ENCODE assay signal across 8 cellular contexts in genomic region chr2:111454404-111454803, GRCh38.
DNase-seq lines count a peak whose midpoint lies in the region; ATAC-seq, FAIRE-seq and TF ChIP-seq lines count a peak whose summit lies in the region.
"Not testable (repeated sequence)": the region's sequence is repeated elsewhere in the genome, so short reads cannot be mapped to it uniquely, and the experiment has no call there.

No MANE protein-coding gene starts in this region.

- peak; percentile 61 for ATAC-seq in GM18519 (IDR thresholded peaks at IDR 0.05; ENCODE audit: low FRiP score, unreplicated experiment)
- peak; percentile 76 for ATAC-seq in HG03460 (IDR thresholded peaks at IDR 0.05; ENCODE audit: unreplicated experiment)
- ATAC-seq in T-cell (replicated peaks in 1 of 4): peak; percentile 94 to 97 (median 96)
- peak; percentile 97 for ATAC-seq in Right ventricle myocardium superior (ENCODE audit: poor library complexity)

- intact Hi-C loops in Right ventricle myocardium superior (cut with DNase I): not testable (repeated sequence)

- H4K20me1 ChIP-seq in neural progenitor cell (ENCODE audit: low read depth): not testable (repeated sequence)

- H3F3A ChIP-seq in neural progenitor cell (ENCODE audit: low read depth): not testable (repeated sequence)

- POLR2A ChIA-PET in T-cell (lab: Charles Lee): not testable (repeated sequence)

- not testable (repeated sequence) for H3K4me1 Mint-ChIP-seq in T-cell, neural progenitor cell

- H3K27me3 ChIP-seq in neural progenitor cell: not testable (repeated sequence)

- H3K79me2 ChIP-seq in neural progenitor cell (ENCODE audit: low read depth): not testable (repeated sequence)

- H3K9me3 Mint-ChIP-seq in T-cell, neural progenitor cell: not testable (repeated sequence)

- DNase-seq in ACHN (peak; percentile 49), T-cell (peak in 27 of 34 experiments; percentile 11 to 68 (median 32)), brain pericyte (ENCODE audit: low read depth, low spot score) (peak; percentile 13), neural progenitor cell (ENCODE audit: low spot score) (peak; percentile 26)
- DNase-seq in H54 (ENCODE audit: insufficient read length, low spot score); Right ventricle myocardium superior: not testable (repeated sequence)

- H3K4me1 ChIP-seq in neural progenitor cell: not testable (repeated sequence)

- not testable (repeated sequence) for H3K4me3 Mint-ChIP-seq in T-cell, neural progenitor cell

- TF ChIP-seq CTCF in neural progenitor cell (IDR thresholded peaks at IDR 0.05): peak; percentile 34

- in situ Hi-C loops in ACHN (cut with HindIII; ENCODE audit: low pct_ligation_motif_present, low pct_unique_long_range_greater_than_20kb, low sequenced_read_pairs): not testable (repeated sequence)

- H3K4me2 ChIP-seq in neural progenitor cell: not testable (repeated sequence)

- H3K9me3 ChIP-seq in neural progenitor cell (ENCODE audit: low read depth): not testable (repeated sequence)

- H3K36me3 Mint-ChIP-seq in T-cell, neural progenitor cell: not testable (repeated sequence)

- H3K27me3 Mint-ChIP-seq in T-cell; neural progenitor cell (ENCODE audit: insufficient read depth, low read depth): not testable (repeated sequence)

- peak; percentile 71 for FAIRE-seq in H54 (lab: Jason Lieb, UNC)

- H3K27ac ChIP-seq in neural progenitor cell: not testable (repeated sequence)

- TF ChIP-seq POLR2A in H54 (IDR thresholded peaks at IDR 0.05; ENCODE audit: low read depth, low read length): not testable (repeated sequence)

- H3K27ac Mint-ChIP-seq in T-cell, neural progenitor cell: not testable (repeated sequence)

- not testable (repeated sequence) for H3K9ac ChIP-seq in neural progenitor cell

- H3K36me3 ChIP-seq in neural progenitor cell: not testable (repeated sequence)

- not testable (repeated sequence) for H2AFZ ChIP-seq in neural progenitor cell (replicated peaks)

- H3K4me3 ChIP-seq in neural progenitor cell: not testable (repeated sequence)

- CTCF ChIA-PET in T-cell (lab: Charles Lee): not testable (repeated sequence)
